13 cellular contexts compared by ENCODE assay signal in the genomic region with DNA sequence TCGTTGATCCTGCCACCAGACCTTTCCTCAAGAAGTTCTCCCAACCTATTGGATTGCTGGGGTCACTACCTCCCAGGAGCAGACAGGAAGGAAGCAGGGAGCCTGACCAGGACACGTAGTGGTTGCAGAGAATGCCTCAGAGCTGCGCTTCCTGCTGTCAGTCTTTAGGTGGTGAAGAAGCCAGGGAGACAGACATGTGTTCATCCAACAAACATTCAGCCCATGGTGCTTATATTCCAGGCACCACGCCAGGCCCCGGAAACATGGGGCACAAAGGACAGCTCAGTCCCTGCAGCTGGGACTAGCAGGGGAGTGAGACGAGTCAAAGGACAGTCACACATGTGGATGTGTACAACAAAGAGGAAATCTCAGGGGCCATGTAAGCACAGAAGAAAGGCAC. TPM values are rescaled to one million over a fixed set of nuclear protein-coding genes. Genes with fewer than 3 reads are reported as not detected.
DNase-seq lines count a peak whose midpoint lies in the region; ATAC-seq and TF ChIP-seq lines count a peak whose summit lies in the region.
"Had no signal": no experiment of that assay in that cellular context is flagged by ENCODE, and none has a peak within 500 bp of the region (broad histone marks: within the 10 kb centered on the region; RNA-seq: fewer than 3 reads in every experiment).

No MANE protein-coding gene starts in this region.

- no peaks in the 10 kb centered on the region for H3K9me3 Mint-ChIP-seq in endothelial cell (ENCODE audit: unreplicated experiment)
- no peaks in the 10 kb centered on the region for H3K9me3 Mint-ChIP-seq in activated naive CD4-positive, alpha-beta T cell treated with anti-CD3 and anti-CD28 coated beads, Interleukin-2, amount 50 U/mL, for 72 hours
- H3K9me3 Mint-ChIP-seq: dendritic cell treated with granulocyte-macrophage colony-stimulating factor and Interleukin-4, amounts not matched to agents 40 ng/mL and 50 ng/mL, for 4 days had no signal

- no peak for TF ChIP-seq CTCF in endothelial cell (IDR thresholded peaks at IDR 0.05; ENCODE audit: unreplicated experiment)

- H3K36me3 ChIP-seq in MG63: no peaks in the 10 kb centered on the region

- peak overlapping the region; percentile 0 for H3K4me3 Mint-ChIP-seq in endothelial cell (ENCODE audit: unreplicated experiment)
- H3K4me3 Mint-ChIP-seq: dendritic cell treated with granulocyte-macrophage colony-stimulating factor and Interleukin-4, amounts not matched to agents 40 ng/mL and 50 ng/mL, for 4 days had no signal

- H3K27me3 ChIP-seq in MG63: no peaks in the 10 kb centered on the region

- DNase-seq in DMS153 (lab: John Stamatoyannopoulos, UW) (peak; percentile 2), DMS153 treated with DMSO at 0.1 percent for 48 hours (lab: John Stamatoyannopoulos, UW; ENCODE audit: unreplicated experiment) (no peak), MG63 (peak; percentile 43), endothelial cell (ENCODE audit: low spot score) (no peak), nucleus accumbens (lab: John Stamatoyannopoulos, UW) (peak in 47 of 56 donors; percentile 18 to 86 (median 67)), G401 (ENCODE audit: low spot score) (no peak)
- no peak for DNase-seq in activated naive CD4-positive, alpha-beta T cell treated with anti-CD3 and anti-CD28 coated beads, Interleukin-2, amount 50 U/mL, for 72 hours (ENCODE audit: low spot score in 2 of 2)
- DNase-seq: activated CD4-positive, alpha-beta T cell treated with anti-CD3 and anti-CD28 coated beads for 1 hour; DND-41; mammary epithelial cell; NCI-H526 had no signal

- ATAC-seq in esophagus mucosa: no peak
- ATAC-seq in activated naive CD4-positive, alpha-beta T cell treated with anti-CD3 and anti-CD28 coated beads, Interleukin-2, amount 50 U/mL, for 72 hours: no peak

- no peaks in the 10 kb centered on the region for H3K9me3 ChIP-seq in MG63

- H3K4me3 ChIP-seq in MG63: no peak overlapping the region

- H3K36me3 Mint-ChIP-seq in endothelial cell (ENCODE audit: low read depth, unreplicated experiment): no peaks in the 10 kb centered on the region
- H3K36me3 Mint-ChIP-seq in activated naive CD4-positive, alpha-beta T cell treated with anti-CD3 and anti-CD28 coated beads, Interleukin-2, amount 50 U/mL, for 72 hours: no peaks in the 10 kb centered on the region

- in situ Hi-C loops in G401 (cut with HindIII; ENCODE audit: low sequenced_read_pairs): no loop called here

- peak overlapping the region; percentile 17 for H3K27ac Mint-ChIP-seq in endothelial cell (ENCODE audit: unreplicated experiment)
- H3K27ac Mint-ChIP-seq in activated naive CD4-positive, alpha-beta T cell treated with anti-CD3 and anti-CD28 coated beads, Interleukin-2, amount 50 U/mL, for 72 hours: no peak overlapping the region
- H3K27ac Mint-ChIP-seq: dendritic cell treated with granulocyte-macrophage colony-stimulating factor and Interleukin-4, amounts not matched to agents 40 ng/mL and 50 ng/mL, for 4 days had no signal

- peaks cover 7% of the 10 kb centered on the region for H3K27me3 Mint-ChIP-seq in endothelial cell (ENCODE audit: unreplicated experiment)

- H3K4me1 Mint-ChIP-seq in endothelial cell (ENCODE audit: unreplicated experiment): peaks cover 28% of the 10 kb centered on the region

RNA-seq across cellular contexts. Expression of a gene that starts 26.0 kb away (rescaled TPM):
- 7.1 and 7.9 TPM in 2 replicates for total RNA-seq in MG63 (2014; rRNA removed; shearing (Covaris generic); ENCODE audit: low replicate concordance)
- total RNA-seq in endothelial cell (ENCODE audit: unreplicated experiment) (71.7 TPM), esophagus mucosa (0.12 TPM)
- 1.0 TPM in 1 of 2 replicates, not detected in the other for total RNA-seq in G401 (2014; rRNA removed; shearing (Covaris generic))
- under 1 TPM in 1 of 2 donors, not detected in 1; 0.07 TPM for total RNA-seq in activated naive CD4-positive, alpha-beta T cell treated with anti-CD3 and anti-CD28 coated beads, Interleukin-2, amount 50 U/mL, for 72 hours

Comparison
In these comparisons a context has a peak if more than half of its experiments do, and no peak if none do; other contexts are left out.
1. DNase-seq: peak in DMS153 (single experiment), MG63 (single experiment) and nucleus accumbens (47 of 56); none in DMS153 treated with DMSO at 0.1 percent for 48 hours (single experiment), endothelial cell (single experiment), G401 (single experiment) and activated naive CD4-positive, alpha-beta T cell treated with anti-CD3 and anti-CD28 coated beads, Interleukin-2, amount 50 U/mL, for 72 hours (0 of 2).